In the genomic region with DNA sequence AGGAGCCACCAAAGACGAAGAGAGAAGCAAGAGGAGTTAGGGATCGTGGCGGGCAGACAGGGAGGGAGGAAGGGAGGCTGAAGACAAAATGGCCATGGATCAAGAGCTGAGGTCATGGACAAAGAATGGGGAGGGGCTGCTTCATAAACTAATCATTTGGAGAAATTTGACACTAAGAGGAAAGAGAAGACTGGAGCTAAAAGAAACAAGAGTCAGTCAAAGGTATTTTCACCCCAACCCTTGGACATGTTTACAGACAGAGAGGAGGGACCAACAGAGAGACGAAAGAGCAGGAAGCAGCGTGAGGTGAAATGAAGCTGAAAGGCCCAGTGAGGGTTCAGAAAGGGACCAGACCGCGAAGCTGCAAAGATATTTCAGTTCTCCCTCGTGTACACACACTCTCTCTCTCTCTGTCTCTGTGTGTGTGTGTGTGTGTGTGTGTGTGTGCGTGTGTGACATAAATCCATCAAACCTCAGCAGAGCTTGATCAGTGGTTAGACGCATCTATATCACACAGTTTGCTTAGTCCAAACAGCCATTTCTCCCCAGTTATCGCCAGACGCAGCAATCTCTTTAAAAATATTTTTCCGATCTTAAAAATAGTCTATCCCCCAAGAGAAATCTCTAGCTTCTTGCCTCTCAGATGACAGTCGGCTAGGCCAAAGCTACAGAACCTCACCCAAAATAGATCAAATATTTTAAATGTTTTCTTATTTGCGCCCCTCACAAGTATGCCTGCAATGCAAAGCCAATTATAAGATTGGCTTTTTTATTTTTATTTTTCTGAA, we compare ENCODE assay signal across 7 cellular contexts. TPM values are rescaled to one million over a fixed set of nuclear protein-coding genes. Genes with fewer than 3 reads are reported as not detected.
DNase-seq lines count a peak whose midpoint lies in the region; ATAC-seq and TF ChIP-seq lines count a peak whose summit lies in the region.

No MANE protein-coding gene starts in this region.

- TF ChIP-seq EP300 in upper lobe of left lung (IDR thresholded peaks at IDR 0.05) = no peak

- no peaks in the 10 kb centered on the region for H3K9me3 Mint-ChIP-seq in natural killer cell treated with Interleukin-12 subunit alpha and Interleukin-12 subunit beta and Interleukin-15 and Interleukin-18, amount 100 ng/mL, for 72 hours

- no peak overlapping the region for H3K9ac ChIP-seq in colonic mucosa (ENCODE audit: low read depth in 2 of 2, low read length in 2 of 2)

- intact Hi-C loops in colonic mucosa (cut with DNase I) = no loop called here

- no peak for TF ChIP-seq POLR2A in upper lobe of left lung (IDR thresholded peaks at IDR 0.05)

- no peak overlapping the region for H3K4me3 Mint-ChIP-seq in natural killer cell treated with Interleukin-12 subunit alpha and Interleukin-12 subunit beta and Interleukin-15 and Interleukin-18, amount 100 ng/mL, for 72 hours

- DNase-seq in germinal center (ENCODE audit: low spot score) = peak; percentile 32
- no peak for DNase-seq in upper lobe of left lung
- DNase-seq in A172 (ENCODE audit: low spot score) = no peak
- no peak for DNase-seq in natural killer cell treated with Interleukin-12 subunit alpha and Interleukin-12 subunit beta and Interleukin-15 and Interleukin-18, amount 100 ng/mL, for 72 hours (ENCODE audit: low spot score)
- DNase-seq in colonic mucosa = no peak

- H3K27me3 Mint-ChIP-seq in natural killer cell treated with Interleukin-12 subunit alpha and Interleukin-12 subunit beta and Interleukin-15 and Interleukin-18, amount 100 ng/mL, for 72 hours = peaks cover 23 to 44% of the 10 kb centered on the region in 2 donors

- no peaks in the 10 kb centered on the region for H3K4me1 Mint-ChIP-seq in natural killer cell treated with Interleukin-12 subunit alpha and Interleukin-12 subunit beta and Interleukin-15 and Interleukin-18, amount 100 ng/mL, for 72 hours (ENCODE audit: low read depth in 2 of 2)

- no peaks in the 10 kb centered on the region for H3K9me3 ChIP-seq in upper lobe of left lung
- H3K9me3 ChIP-seq in colonic mucosa = no peaks in the 10 kb centered on the region

- H3K27me3 ChIP-seq in upper lobe of left lung (no peaks in the 10 kb centered on the region), colonic mucosa (no peaks in the 10 kb centered on the region)

- H3K27ac Mint-ChIP-seq in natural killer cell treated with Interleukin-12 subunit alpha and Interleukin-12 subunit beta and Interleukin-15 and Interleukin-18, amount 100 ng/mL, for 72 hours = no peak overlapping the region

- H3K36me3 Mint-ChIP-seq in natural killer cell treated with Interleukin-12 subunit alpha and Interleukin-12 subunit beta and Interleukin-15 and Interleukin-18, amount 100 ng/mL, for 72 hours = no peaks in the 10 kb centered on the region

- peak overlapping the region in 3 of 4 donors; percentile 31 to 40 (median 36) for H3K27ac ChIP-seq in upper lobe of left lung
- H3K27ac ChIP-seq in colonic mucosa = no peak overlapping the region

- TF ChIP-seq CTCF in upper lobe of left lung (IDR thresholded peaks at IDR 0.05) (no peak), colonic mucosa (IDR thresholded peaks at IDR 0.05) (no peak)

- H3K4me1 ChIP-seq in upper lobe of left lung (no peaks in the 10 kb centered on the region), colonic mucosa (no peaks in the 10 kb centered on the region)

- no peaks in the 10 kb centered on the region for H3K36me3 ChIP-seq in upper lobe of left lung
- H3K36me3 ChIP-seq in colonic mucosa = no peaks in the 10 kb centered on the region

- 59 to 68% methylated on average over 15 of the region's 15 CpGs for WGBS in upper lobe of left lung, 2 donors

- no peak overlapping the region for H3K4me3 ChIP-seq in upper lobe of left lung
- no peak overlapping the region for H3K4me3 ChIP-seq in colonic mucosa

- ATAC-seq in GM19468 (IDR thresholded peaks at IDR 0.05; ENCODE audit: extremely low read depth, unreplicated experiment) = peak; percentile 66
- peak; percentile 88 for ATAC-seq in HG03432 (IDR thresholded peaks at IDR 0.05; ENCODE audit: unreplicated experiment)
- ATAC-seq in upper lobe of left lung (ENCODE audit: low FRiP score in 2 of 2) = peak in 1 of 2 donors; percentile 89
- no peak for ATAC-seq in natural killer cell treated with Interleukin-12 subunit alpha and Interleukin-12 subunit beta and Interleukin-15 and Interleukin-18, amount 100 ng/mL, for 72 hours

RNA-seq across cellular contexts. Expression of a gene that starts 12.5 kb away (rescaled TPM):
- total RNA-seq in upper lobe of left lung (100 to 1,000 TPM in 5 of 6 donors, 10 to 100 TPM in 1; 98.6 to 156 (median 124) TPM), colonic mucosa (100 to 1,000 TPM in 1 of 2 donors, 10 to 100 TPM in 1; 27.4 to 193 TPM)
- 83.9 and 99.8 TPM in 2 replicates for total RNA-seq in A172 (2014; rRNA removed; shearing (Covaris generic))
- under 1 TPM; 0.11 to 0.40 TPM for total RNA-seq in natural killer cell treated with Interleukin-12 subunit alpha and Interleukin-12 subunit beta and Interleukin-15 and Interleukin-18, amount 100 ng/mL, for 72 hours

Comparison
In these comparisons a context has a peak if more than half of its experiments do, and no peak if none do; other contexts are left out.
1. ATAC-seq: peak in GM19468 (single experiment) and HG03432 (single experiment); none in natural killer cell treated with Interleukin-12 subunit alpha and Interleukin-12 subunit beta and Interleukin-15 and Interleukin-18, amount 100 ng/mL, for 72 hours (0 of 2).
2. RNA of a gene that starts 12.5 kb away (total RNA-seq): 27.4 to 193 TPM in colonic mucosa, 98.6 to 156 TPM in upper lobe of left lung and 83.9 to 99.8 TPM in A172; 0.11 to 0.40 TPM in natural killer cell treated with Interleukin-12 subunit alpha and Interleukin-12 subunit beta and Interleukin-15 and Interleukin-18, amount 100 ng/mL, for 72 hours; every median in the first group is over 10 times any median in the second.